In the genomic region with DNA sequence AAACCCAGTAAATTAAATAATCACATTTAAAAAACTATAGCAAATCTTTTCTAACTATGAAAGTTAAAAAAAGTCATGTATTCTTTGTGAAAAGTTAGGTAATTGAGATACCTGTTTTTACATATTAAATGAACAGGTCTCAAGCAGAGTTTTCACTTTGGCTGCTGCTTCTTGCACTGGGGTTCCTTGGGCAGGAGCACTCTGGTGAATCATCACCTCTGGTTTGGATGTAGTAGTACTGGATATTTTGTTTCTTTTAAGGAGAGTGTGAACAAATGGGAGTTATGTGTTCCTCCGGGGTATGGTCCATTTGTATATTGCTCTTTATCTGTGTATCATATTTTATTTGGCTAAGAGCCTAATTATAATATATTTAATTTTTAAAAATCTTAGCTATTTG, we compare ENCODE assay signal across 25 cellular contexts.
DNase-seq lines count a peak whose midpoint lies in the region; ATAC-seq, FAIRE-seq and TF ChIP-seq lines count a peak whose summit lies in the region.
"Had no signal": no experiment of that assay in that cellular context is flagged by ENCODE, and none has a peak within 500 bp of the region (broad histone marks: within the 10 kb centered on the region; RNA-seq: fewer than 3 reads in every experiment).

No MANE protein-coding gene starts in this region.

- CTCF ChIA-PET in mammary epithelial cell (lab: Charles Lee; ENCODE audit: low non-redundant PET), result no interaction called here

- TF ChIP-seq POLR2A in prostate gland (IDR thresholded peaks at IDR 0.05), result no peak

- H3K27ac ChIP-seq in mammary epithelial cell (ENCODE audit: insufficient read depth, low read depth, low read length), result no peak overlapping the region
- no peak overlapping the region for H3K27ac ChIP-seq in foreskin keratinocyte
- no peak overlapping the region for H3K27ac ChIP-seq in prostate gland
- H3K27ac ChIP-seq in pancreas, result no peak overlapping the region
- H3K27ac ChIP-seq: A549, WERI-Rb-1 had no signal

- 57% methylated on average over 1 of the region's 1 CpG for WGBS in mammary epithelial cell (ENCODE audit: low coverage, missing lambda C conversion rate)
- 72% methylated on average over 1 of the region's 1 CpG for WGBS in prostate gland
- WGBS in pancreas, 2 donors, result 81 to 87% methylated on average over 1 of the region's 1 CpG

- TF ChIP-seq CTCF in mammary epithelial cell (conservative IDR thresholded peaks at IDR 0.05 in 1 of 2, IDR thresholded peaks at IDR 0.05 in 1 of 2; ENCODE audit: extremely low read depth in 1 of 2, insufficient read depth in 1 of 2, low read depth in 1 of 2, low read length in 2 of 2), result no peak
- TF ChIP-seq CTCF in foreskin keratinocyte (conservative IDR thresholded peaks at IDR 0.05), result no peak
- TF ChIP-seq CTCF in prostate gland (IDR thresholded peaks at IDR 0.05), result no peak
- TF ChIP-seq CTCF in pancreas (IDR thresholded peaks at IDR 0.05), result no peak

- H3K4me1 ChIP-seq in mammary epithelial cell (ENCODE audit: insufficient read depth, low read length), result no peaks in the 10 kb centered on the region
- no peaks in the 10 kb centered on the region for H3K4me1 ChIP-seq in foreskin keratinocyte
- H3K4me1 ChIP-seq in prostate gland (replicated peaks), result no peaks in the 10 kb centered on the region
- H3K4me1 ChIP-seq in pancreas, result peaks cover 0 to 16% (median 6%) of the 10 kb centered on the region in 3 donors
- H3K4me1 ChIP-seq: A549, BE2C had no signal

- H3K9me3 ChIP-seq in mammary epithelial cell (replicated peaks; ENCODE audit: insufficient read depth, low read length), result no peaks in the 10 kb centered on the region
- H3K9me3 ChIP-seq in prostate gland, result no peaks in the 10 kb centered on the region
- H3K9me3 ChIP-seq in pancreas, result no peaks in the 10 kb centered on the region
- H3K9me3 ChIP-seq: A549, BE2C had no signal

- no peak overlapping the region for H3K4me3 ChIP-seq in mammary epithelial cell (replicated peaks in 1 of 3; ENCODE audit: insufficient read depth in 1 of 3, low read depth in 2 of 3, low read length in 3 of 3)
- no peak overlapping the region for H3K4me3 ChIP-seq in prostate gland
- H3K4me3 ChIP-seq in pancreas, result no peak overlapping the region
- H3K4me3 ChIP-seq: A549, smooth muscle cell had no signal

- no peaks in the 10 kb centered on the region for H4K20me1 ChIP-seq in mammary epithelial cell (ENCODE audit: insufficient read depth, low read length)

- no peak overlapping the region for H3K9ac ChIP-seq in mammary epithelial cell (ENCODE audit: insufficient read depth, low read length)

- no TSS peak for BruUV-seq in mammary epithelial cell (replicated peaks; lab: Mats Ljungman, UMichigan)

- H3K79me2 ChIP-seq in mammary epithelial cell (ENCODE audit: insufficient read depth, low read length), result no peaks in the 10 kb centered on the region

- peak; percentile 45 for ATAC-seq in foreskin keratinocyte
- ATAC-seq in pancreas, result no peak
- ATAC-seq: A549, left cardiac atrium had no signal

- dilution Hi-C loops in mammary epithelial cell (cut with HindIII; ENCODE audit: low sequenced_read_pairs), result no loop called here

- no peak overlapping the region for H3K4me2 ChIP-seq in mammary epithelial cell (ENCODE audit: insufficient read depth, low read depth, low read length)
- H3K4me2 ChIP-seq: A549, smooth muscle cell had no signal

- DNase-seq in Daoy (ENCODE audit: low read depth), result peak; percentile 18
- peak; percentile 10 for DNase-seq in NCI-H226
- peak; percentile 35 for DNase-seq in mammary epithelial cell
- DNase-seq in foreskin keratinocyte, result peak in 1 of 2 donors; percentile 17
- no peak for DNase-seq in NCI-H1694 (lab: John Stamatoyannopoulos, UW)
- DNase-seq in prostate gland (ENCODE audit: low spot score), result no peak
- DNase-seq in pancreas, result no peak
- DNase-seq in DMS 273 treated with DMSO at 0.1 percent for 48 hours (lab: John Stamatoyannopoulos, UW), result no peak
- DNase-seq: activated CD4-positive, alpha-beta T cell treated with anti-CD3 and anti-CD28 coated beads, Interleukin-2, amount 10 ng/mL, durations not matched to agents 24 days and 14 days; activated naive CD4-positive, alpha-beta T cell treated with anti-CD3 and anti-CD28 coated beads, Interleukin-2, amount 50 U/mL, for 16 hours; aorta; BE2C; erythroblast; H9; Karpas-422; left cardiac atrium; NCI-H1092; NCI-H2029; NCI-H345; NCI-H774; nucleus accumbens; stimulated activated CD4-positive, alpha-beta T cell treated with anti-CD3 and anti-CD28 coated beads, Interleukin-2, amount 100 ng/mL, for 24 hours; WERI-Rb-1 had no signal

- no peaks in the 10 kb centered on the region for H3K27me3 ChIP-seq in mammary epithelial cell (ENCODE audit: insufficient read depth, low read length)
- no peaks in the 10 kb centered on the region for H3K27me3 ChIP-seq in foreskin keratinocyte
- H3K27me3 ChIP-seq in prostate gland (replicated peaks; ENCODE audit: insufficient read depth), result no peaks in the 10 kb centered on the region
- no peaks in the 10 kb centered on the region for H3K27me3 ChIP-seq in pancreas
- H3K27me3 ChIP-seq: BE2C had no signal

- H2AFZ ChIP-seq in mammary epithelial cell (ENCODE audit: low read depth, low read length), result no peak overlapping the region

- no peak for FAIRE-seq in pancreas (lab: Jason Lieb, UNC)
- FAIRE-seq: A549 had no signal

- H3K36me3 ChIP-seq in mammary epithelial cell (ENCODE audit: insufficient read depth, low read length) (no peaks in the 10 kb centered on the region), prostate gland (no peaks in the 10 kb centered on the region), pancreas (no peaks in the 10 kb centered on the region)
- H3K36me3 ChIP-seq: BE2C, WERI-Rb-1 had no signal

- intact Hi-C loops in mammary epithelial cell (cut with micrococcal nuclease), result loop anchor here (5.0 kb wide), 1 partner anchor 78 kb away; no protein-coding TSS in a partner anchor
- intact Hi-C loops in prostate gland (cut with DNase I), result no loop called here
- intact Hi-C loops in pancreas (cut with DNase I), result no loop called here

- in situ Hi-C loops in mammary epithelial cell (cut with MboI; ENCODE audit: low sequenced_read_pairs in 2 of 2), result no loop called here

Comparison
In these comparisons a context has a peak if more than half of its experiments do, and no peak if none do; other contexts are left out.
1. DNase-seq: peak in Daoy (single experiment), NCI-H226 (single experiment) and mammary epithelial cell (single experiment); none in NCI-H1694 (single experiment), prostate gland (single experiment), pancreas (0 of 6) and DMS 273 treated with DMSO at 0.1 percent for 48 hours (single experiment).